ENCODE assay signal across 4 cellular contexts in genomic region chr6:132635906-132636305, GRCh38. TPM values are rescaled to one million over a fixed set of nuclear protein-coding genes. Genes with fewer than 3 reads are reported as not detected.
"Had no signal": no experiment of that assay in that cellular context is flagged by ENCODE, and none has a peak within 500 bp of the region (broad histone marks: within the 10 kb centered on the region; RNA-seq: fewer than 3 reads in every experiment).

No MANE protein-coding gene starts in this region.

RNA-seq across cellular contexts. Expression of gene TAAR2, which starts 11.8 kb away (rescaled TPM):
- total RNA-seq: HT-29, HT1080, IMR-90 had no signal
- polyA plus RNA-seq: IgD-negative memory B cell, IMR-90 had no signal

RNA-seq across cellular contexts. Expression of gene TAAR1, which starts 23.1 kb away (rescaled TPM):
- total RNA-seq: HT-29, HT1080, IMR-90 had no signal
- polyA plus RNA-seq: IgD-negative memory B cell, IMR-90 had no signal

RNA-seq across cellular contexts. Expression of gene TAAR5, which starts 46.4 kb away (rescaled TPM):
- total RNA-seq: HT-29, HT1080, IMR-90 had no signal
- polyA plus RNA-seq: IgD-negative memory B cell, IMR-90 had no signal
